ENCODE assay signal across 16 cellular contexts in genomic region chr1:177311111-177311510, GRCh38.
"Had no signal": no experiment of that assay in that cellular context is flagged by ENCODE, and none has a peak within 500 bp of the region (broad histone marks: within the 10 kb centered on the region; RNA-seq: fewer than 3 reads in every experiment).

No MANE protein-coding gene starts in this region.

- H3K27ac ChIP-seq: esophagus muscularis mucosa, tibial artery had no signal

- ATAC-seq: right cardiac atrium, T-helper 17 cell had no signal

- DNase-seq: activated B cell treated with CpG ODN at 0.5 μM for 24 hours; activated CD4-positive, alpha-beta T cell treated with anti-CD3 and anti-CD28 coated beads for 4 hours; activated CD4-positive, alpha-beta T cell treated with anti-CD3 and anti-CD28 coated beads, Interleukin-2, amount 50 U/mL, for 48 hours; activated naive CD4-positive, alpha-beta T cell treated with anti-CD3 and anti-CD28 coated beads for 36 hours; activated naive CD8-positive, alpha-beta T cell treated with anti-CD3 and anti-CD28 coated beads, Interleukin-2, amount 10 ng/mL, durations not matched to agents 7 days and 5 days; activated T-cell treated with anti-CD3 and anti-CD28 coated beads, Interleukin-2, amount 50 U/mL, for 48 hours; amniotic stem cell; effector CD8-positive, alpha-beta T cell; nephron progenitor cell; right cardiac atrium; stimulated activated CD4-positive, alpha-beta T cell treated with anti-CD3 and anti-CD28 coated beads, Interleukin-4, amount 100 ng/mL, for 24 hours; stimulated activated naive CD4-positive, alpha-beta T cell treated with Interleukin-2 at 50 U/mL for 16 hours; SW 1271; T-helper 17 cell; tibial artery had no signal
